ENCODE assay signal across 39 cellular contexts in genomic region chr12:112527501-112527900, GRCh38.
"Had no signal": no experiment of that assay in that cellular context is flagged by ENCODE, and none has a peak within 500 bp of the region (broad histone marks: within the 10 kb centered on the region; RNA-seq: fewer than 3 reads in every experiment).

No MANE protein-coding gene starts in this region.

- H3K9me3 Mint-ChIP-seq: activated naive CD4-positive, alpha-beta T cell treated with anti-CD3 and anti-CD28 coated beads for 36 hours; activated naive CD4-positive, alpha-beta T cell treated with anti-CD3 and anti-CD28 coated beads, Interleukin-2, amount 10 ng/mL, durations not matched to agents 7 days and 5 days; activated naive CD4-positive, alpha-beta T cell treated with anti-CD3 and anti-CD28 coated beads, Interleukin-2, amount 50 U/mL, for 24 hours; activated naive CD4-positive, alpha-beta T cell treated with anti-CD3 and anti-CD28 coated beads, Interleukin-2, amount 50 U/mL, for 72 hours; activated naive CD8-positive, alpha-beta T cell treated with anti-CD3 and anti-CD28 coated beads for 36 hours; activated naive CD8-positive, alpha-beta T cell treated with anti-CD3 and anti-CD28 coated beads, Interleukin-2, amount 10 ng/mL, durations not matched to agents 7 days and 5 days; activated naive CD8-positive, alpha-beta T cell treated with anti-CD3 and anti-CD28 coated beads, Interleukin-2, amount 50 U/mL, for 24 hours; activated T-cell treated with anti-CD3 and anti-CD28 coated beads, Interleukin-2, amount 50 U/mL, for 24 hours; activated T-cell treated with anti-CD3 and anti-CD28 coated beads, Interleukin-2, amount 50 U/mL, for 4 hours; activated T-cell treated with anti-CD3 and anti-CD28 coated beads, Interleukin-2, amount 50 U/mL, for 72 hours; activated T-helper 1 cell treated with anti-CD3 and anti-CD28 coated beads, Interleukin-12 subunit alpha, Interleukin-12 subunit beta, Interleukin-2, Interleukin-4 antibody, amounts not matched to agents 30 ng/mL and 10 ng/mL and 1 ng/mL, durations not matched to agents 14 hours and 24 hours and 36 hours; activated T-helper 17 cell treated with anti-CD3 and anti-CD28 coated beads, Interleukin-2, amount 50 U/mL, for 72 hours; activated T-helper 2 cell treated with anti-CD3 and anti-CD28 coated beads, Interferon-gamma antibody, Interleukin-2, Interleukin-4, amounts not matched to agents 10 μg/mL and 5 μg/mL and 100 μg/mL, durations not matched to agents 14 hours and 24 hours and 36 hours; central memory CD8-positive, alpha-beta T cell had no signal

- H3K4me1 ChIP-seq: adrenal gland, ascending aorta, body of pancreas, breast epithelium had no signal

- H3K27ac Mint-ChIP-seq: activated naive CD4-positive, alpha-beta T cell treated with anti-CD3 and anti-CD28 coated beads for 36 hours; activated naive CD4-positive, alpha-beta T cell treated with anti-CD3 and anti-CD28 coated beads, Interleukin-2, amount 10 ng/mL, durations not matched to agents 7 days and 5 days; activated naive CD4-positive, alpha-beta T cell treated with anti-CD3 and anti-CD28 coated beads, Interleukin-2, amount 50 U/mL, for 24 hours; activated naive CD4-positive, alpha-beta T cell treated with anti-CD3 and anti-CD28 coated beads, Interleukin-2, amount 50 U/mL, for 72 hours; activated naive CD8-positive, alpha-beta T cell; activated naive CD8-positive, alpha-beta T cell treated with anti-CD3 and anti-CD28 coated beads for 36 hours; activated naive CD8-positive, alpha-beta T cell treated with anti-CD3 and anti-CD28 coated beads, Interleukin-2, amount 10 ng/mL, durations not matched to agents 7 days and 5 days; activated naive CD8-positive, alpha-beta T cell treated with anti-CD3 and anti-CD28 coated beads, Interleukin-2, amount 50 U/mL, for 24 hours; activated T-cell treated with anti-CD3 and anti-CD28 coated beads, Interleukin-2, amount 50 U/mL, for 24 hours; activated T-cell treated with anti-CD3 and anti-CD28 coated beads, Interleukin-2, amount 50 U/mL, for 72 hours; activated T-helper 1 cell treated with anti-CD3 and anti-CD28 coated beads, Interleukin-12 subunit alpha, Interleukin-12 subunit beta, Interleukin-2, Interleukin-4 antibody, amounts not matched to agents 30 ng/mL and 10 ng/mL and 1 ng/mL, durations not matched to agents 14 hours and 24 hours and 36 hours; activated T-helper 17 cell treated with anti-CD3 and anti-CD28 coated beads, Interleukin-2, amount 50 U/mL, for 72 hours; activated T-helper 2 cell treated with anti-CD3 and anti-CD28 coated beads, Interferon-gamma antibody, Interleukin-2, Interleukin-4, amounts not matched to agents 10 μg/mL and 5 μg/mL and 100 μg/mL, durations not matched to agents 14 hours and 24 hours and 36 hours; brain had no signal

- H3K27me3 Mint-ChIP-seq: activated naive CD4-positive, alpha-beta T cell treated with anti-CD3 and anti-CD28 coated beads, Interleukin-2, amount 50 U/mL, for 24 hours; activated naive CD8-positive, alpha-beta T cell; activated naive CD8-positive, alpha-beta T cell treated with anti-CD3 and anti-CD28 coated beads for 36 hours; activated T-cell treated with anti-CD3 and anti-CD28 coated beads, Interleukin-2, amount 50 U/mL, for 24 hours; activated T-helper 17 cell treated with anti-CD3 and anti-CD28 coated beads, Interleukin-2, amount 50 U/mL, for 72 hours; brain; central memory CD8-positive, alpha-beta T cell had no signal

- H3K9me3 ChIP-seq: adrenal gland, ascending aorta, body of pancreas had no signal

- H3K27me3 ChIP-seq: adrenal gland, ascending aorta, body of pancreas, brain microvascular endothelial cell, breast epithelium, cardiac muscle cell had no signal

- H3K36me3 ChIP-seq: adrenal gland, ascending aorta, brain microvascular endothelial cell, breast epithelium, cardiac muscle cell had no signal

- H3K4me1 Mint-ChIP-seq: activated naive CD4-positive, alpha-beta T cell treated with anti-CD3 and anti-CD28 coated beads, Interleukin-2, amount 10 ng/mL, durations not matched to agents 7 days and 5 days; activated naive CD4-positive, alpha-beta T cell treated with anti-CD3 and anti-CD28 coated beads, Interleukin-2, amount 50 U/mL, for 24 hours; activated naive CD8-positive, alpha-beta T cell treated with anti-CD3 and anti-CD28 coated beads for 36 hours; activated naive CD8-positive, alpha-beta T cell treated with anti-CD3 and anti-CD28 coated beads, Interleukin-2, amount 10 ng/mL, durations not matched to agents 7 days and 5 days; activated naive CD8-positive, alpha-beta T cell treated with anti-CD3 and anti-CD28 coated beads, Interleukin-2, amount 50 U/mL, for 24 hours; activated T-helper 17 cell treated with anti-CD3 and anti-CD28 coated beads, Interleukin-2, amount 50 U/mL, for 72 hours; brain; central memory CD8-positive, alpha-beta T cell had no signal

- FAIRE-seq: astrocyte, bronchial epithelial cell had no signal

- ATAC-seq: activated naive CD4-positive, alpha-beta T cell treated with anti-CD3 and anti-CD28 coated beads, Interleukin-2, amount 50 U/mL, for 72 hours; activated naive CD8-positive, alpha-beta T cell treated with anti-CD3 and anti-CD28 coated beads, Interleukin-2, amount 50 U/mL, for 24 hours; activated T-cell treated with anti-CD3 and anti-CD28 coated beads, Interleukin-2, amount 50 U/mL, for 4 hours; activated T-cell treated with anti-CD3 and anti-CD28 coated beads, Interleukin-2, amount 50 U/mL, for 72 hours; activated T-helper 17 cell treated with anti-CD3 and anti-CD28 coated beads, Interleukin-2, amount 50 U/mL, for 72 hours; body of pancreas had no signal

- DNase-seq: activated effector memory CD4-positive, alpha-beta T cell treated with anti-CD3 and anti-CD28 coated beads, Interleukin-2, amount 50 U/mL, for 16 hours; activated effector memory CD4-positive, alpha-beta T cell treated with Interleukin-2 at 50 U/mL for 16 hours; activated gamma-delta T cell; activated gamma-delta T cell treated with Interleukin-2 at 50 U/mL for 16 hours; activated naive CD4-positive, alpha-beta T cell; activated naive CD4-positive, alpha-beta T cell treated with anti-CD3 and anti-CD28 coated beads for 36 hours; activated naive CD4-positive, alpha-beta T cell treated with anti-CD3 and anti-CD28 coated beads, Interleukin-2, amount 10 ng/mL, durations not matched to agents 7 days and 5 days; activated naive CD4-positive, alpha-beta T cell treated with anti-CD3 and anti-CD28 coated beads, Interleukin-2, amount 50 U/mL, for 16 hours; activated naive CD4-positive, alpha-beta T cell treated with Interleukin-2 at 50 U/mL for 16 hours; activated naive CD8-positive, alpha-beta T cell treated with anti-CD3 and anti-CD28 coated beads for 36 hours; activated naive CD8-positive, alpha-beta T cell treated with anti-CD3 and anti-CD28 coated beads, Interleukin-2, amount 10 ng/mL, durations not matched to agents 7 days and 5 days; activated naive CD8-positive, alpha-beta T cell treated with anti-CD3 and anti-CD28 coated beads, Interleukin-2, amount 50 U/mL, for 24 hours; activated T-cell treated with anti-CD3 and anti-CD28 coated beads, Interleukin-2, amount 50 U/mL, for 24 hours; activated T-cell treated with anti-CD3 and anti-CD28 coated beads, Interleukin-2, amount 50 U/mL, for 4 hours; activated T-cell treated with anti-CD3 and anti-CD28 coated beads, Interleukin-2, amount 50 U/mL, for 48 hours; activated T-cell treated with anti-CD3 and anti-CD28 coated beads, Interleukin-2, amount 50 U/mL, for 72 hours; adrenal gland; amniotic stem cell; amygdala; anterior cingulate cortex; aorta; body of pancreas; brain microvascular endothelial cell; caudate nucleus; central memory CD4-positive, alpha-beta T cell; cerebellar nuclear complex had no signal

- H3K36me3 Mint-ChIP-seq: activated naive CD4-positive, alpha-beta T cell treated with anti-CD3 and anti-CD28 coated beads, Interleukin-2, amount 10 ng/mL, durations not matched to agents 7 days and 5 days; activated naive CD4-positive, alpha-beta T cell treated with anti-CD3 and anti-CD28 coated beads, Interleukin-2, amount 50 U/mL, for 24 hours; activated naive CD4-positive, alpha-beta T cell treated with anti-CD3 and anti-CD28 coated beads, Interleukin-2, amount 50 U/mL, for 72 hours; activated naive CD8-positive, alpha-beta T cell; activated naive CD8-positive, alpha-beta T cell treated with anti-CD3 and anti-CD28 coated beads for 36 hours; activated naive CD8-positive, alpha-beta T cell treated with anti-CD3 and anti-CD28 coated beads, Interleukin-2, amount 10 ng/mL, durations not matched to agents 7 days and 5 days; brain had no signal

- H3K4me3 ChIP-seq: adrenal gland, ascending aorta, body of pancreas, breast epithelium, cardiac muscle cell had no signal

- H3K4me3 Mint-ChIP-seq: activated naive CD4-positive, alpha-beta T cell treated with anti-CD3 and anti-CD28 coated beads for 36 hours; activated naive CD4-positive, alpha-beta T cell treated with anti-CD3 and anti-CD28 coated beads, Interleukin-2, amount 10 ng/mL, durations not matched to agents 7 days and 5 days; activated naive CD4-positive, alpha-beta T cell treated with anti-CD3 and anti-CD28 coated beads, Interleukin-2, amount 50 U/mL, for 24 hours; activated naive CD8-positive, alpha-beta T cell; activated naive CD8-positive, alpha-beta T cell treated with anti-CD3 and anti-CD28 coated beads for 36 hours; activated naive CD8-positive, alpha-beta T cell treated with anti-CD3 and anti-CD28 coated beads, Interleukin-2, amount 10 ng/mL, durations not matched to agents 7 days and 5 days; activated naive CD8-positive, alpha-beta T cell treated with anti-CD3 and anti-CD28 coated beads, Interleukin-2, amount 50 U/mL, for 24 hours; activated T-cell treated with anti-CD3 and anti-CD28 coated beads, Interleukin-2, amount 50 U/mL, for 24 hours; activated T-cell treated with anti-CD3 and anti-CD28 coated beads, Interleukin-2, amount 50 U/mL, for 4 hours; activated T-cell treated with anti-CD3 and anti-CD28 coated beads, Interleukin-2, amount 50 U/mL, for 72 hours; activated T-helper 1 cell treated with anti-CD3 and anti-CD28 coated beads, Interleukin-12 subunit alpha, Interleukin-12 subunit beta, Interleukin-2, Interleukin-4 antibody, amounts not matched to agents 30 ng/mL and 10 ng/mL and 1 ng/mL, durations not matched to agents 14 hours and 24 hours and 36 hours; activated T-helper 17 cell treated with anti-CD3 and anti-CD28 coated beads, Interleukin-2, amount 50 U/mL, for 72 hours; brain; central memory CD8-positive, alpha-beta T cell had no signal

- H3K27ac ChIP-seq: adrenal gland, ascending aorta, body of pancreas, brain microvascular endothelial cell, breast epithelium, cardiac muscle cell had no signal
